In genomic region chr11:75240381-75241035, GRCh38 we compare ENCODE assay signal across 8 cellular contexts. TPM values are rescaled to one million over a fixed set of nuclear protein-coding genes. Genes with fewer than 3 reads are reported as not detected.
DNase-seq lines count a peak whose midpoint lies in the region; TF ChIP-seq lines count a peak whose summit lies in the region.

TPBGL (plus strand) TSS chr11:75240774; CDS start chr11:75241050, 276 bp downstream.

- H3K27me3 Mint-ChIP-seq in chondrocyte (ENCODE audit: low read depth): peaks cover 33% of the 10 kb centered on the region

- H3K27ac ChIP-seq in muscle layer of colon (ENCODE audit: low read depth, low read length) (no peak within 1 kb of the TSS), urinary bladder (ENCODE audit: low read depth) (no peak within 1 kb of the TSS)

- no peaks in the 10 kb centered on the region for H3K36me3 ChIP-seq in muscle layer of colon (ENCODE audit: insufficient read depth, low read length)
- no peaks in the 10 kb centered on the region for H3K36me3 ChIP-seq in urinary bladder (ENCODE audit: insufficient read depth)

- TF ChIP-seq CTCF in chondrocyte (IDR thresholded peaks at IDR 0.05): no peak

- peaks cover 15% of the 10 kb centered on the region for H3K4me1 Mint-ChIP-seq in chondrocyte (ENCODE audit: low read depth)

- peak within 1 kb of the TSS; percentile 69 for H3K4me3 Mint-ChIP-seq in chondrocyte (ENCODE audit: unreplicated experiment)

- no peaks in the 10 kb centered on the region for H3K36me3 Mint-ChIP-seq in chondrocyte (ENCODE audit: low read depth)

- peaks cover 3% of the 10 kb centered on the region for H3K4me1 ChIP-seq in muscle layer of colon (ENCODE audit: insufficient read depth, low read length)
- peaks cover 2% of the 10 kb centered on the region for H3K4me1 ChIP-seq in urinary bladder (ENCODE audit: insufficient read depth)

- WGBS in urinary bladder: under 1% methylated on average over 56 of the region's 56 CpGs

- H3K4me3 ChIP-seq in muscle layer of colon (ENCODE audit: low read depth in 1 of 2, low read length in 2 of 2): peak within 1 kb of the TSS; percentile 21 to 27
- peak within 1 kb of the TSS; percentile 40 for H3K4me3 ChIP-seq in urinary bladder (ENCODE audit: low read depth, low read length)

- H3K9me3 ChIP-seq in muscle layer of colon (ENCODE audit: low read length): no peaks in the 10 kb centered on the region

- no peak within 1 kb of the TSS for H3K9ac ChIP-seq in muscle layer of colon (ENCODE audit: low read length)

- no peak for TF ChIP-seq POLR2A in erythroblast (IDR thresholded peaks at IDR 0.05; ENCODE audit: low read length)

- DNase-seq in DMS114 treated with DMSO at 0.1 percent for 48 hours (lab: John Stamatoyannopoulos, UW; ENCODE audit: unreplicated experiment): peak; percentile 8
- DNase-seq in NCI-H69 (lab: John Stamatoyannopoulos, UW): peak; percentile 78
- DNase-seq in chondrocyte (ENCODE audit: low spot score): peak; percentile 71
- DNase-seq in C1 segment of cervical spinal cord (lab: John Stamatoyannopoulos, UW): no peak
- DNase-seq in SIG-M5 treated with dmso at 0.1 percent for 504 hours (lab: John Stamatoyannopoulos, UW; ENCODE audit: unreplicated experiment): no peak
- DNase-seq in erythroblast (lab: John Stamatoyannopoulos, UW): no peak

- no peaks in the 10 kb centered on the region for H3K9me3 Mint-ChIP-seq in chondrocyte (ENCODE audit: low read depth)

- no peak within 1 kb of the TSS for H3K27ac Mint-ChIP-seq in chondrocyte (ENCODE audit: unreplicated experiment)

- H3K27me3 ChIP-seq in muscle layer of colon (ENCODE audit: control insufficient read depth in 1 of 2, insufficient read depth in 2 of 2, low read length in 2 of 2): peaks cover 23 to 29% of the 10 kb centered on the region in 2 donors

RNA-seq across cellular contexts. Expression of gene TPBGL, which starts in this region (rescaled TPM):
- total RNA-seq in chondrocyte (0.24 to 0.82 TPM (median 0.74 TPM) in 3 replicates), urinary bladder (not detected)
- 0.38 TPM for polyA plus RNA-seq in urinary bladder

Comparison
In these comparisons a context has a peak if more than half of its experiments do, and no peak if none do; other contexts are left out.
1. Peak in DNase-seq in chondrocyte; RNA of the gene not detected or under 1 TPM.
2. DNase-seq: peak in DMS114 treated with DMSO at 0.1 percent for 48 hours (single experiment) and NCI-H69 (single experiment); none in C1 segment of cervical spinal cord (0 of 14), SIG-M5 treated with dmso at 0.1 percent for 504 hours (single experiment) and erythroblast (0 of 2).